1 cellular context compared by ENCODE assay signal in genomic region chr22:36480941-36481392, GRCh38.
TF ChIP-seq lines count a peak whose summit lies in the region.

No MANE protein-coding gene starts in this region.

TF ChIP-seq in H1, 55 proteins besides CTCF, POLR2A, EP300 and RAD21:
- TF ChIP-seq TBP (IDR thresholded peaks at IDR 0.05; ENCODE audit: low read depth, low read length) (no peak), SP1 (IDR thresholded peaks at IDR 0.05; ENCODE audit: low read depth, low read length) (0 out of 2 replicates have a peak, but pooled peaks have one; percentile 25), PHF8 (conservative IDR thresholded peaks at IDR 0.05; ENCODE audit: low read depth, low read length) (no peak), E2F6 (IDR thresholded peaks at IDR 0.05) (no peak), GTF2F1 (IDR thresholded peaks at IDR 0.05; ENCODE audit: borderline replicate concordance, low read depth, low read length) (no peak)
